1 cellular context compared by ENCODE assay signal in the genomic region with DNA sequence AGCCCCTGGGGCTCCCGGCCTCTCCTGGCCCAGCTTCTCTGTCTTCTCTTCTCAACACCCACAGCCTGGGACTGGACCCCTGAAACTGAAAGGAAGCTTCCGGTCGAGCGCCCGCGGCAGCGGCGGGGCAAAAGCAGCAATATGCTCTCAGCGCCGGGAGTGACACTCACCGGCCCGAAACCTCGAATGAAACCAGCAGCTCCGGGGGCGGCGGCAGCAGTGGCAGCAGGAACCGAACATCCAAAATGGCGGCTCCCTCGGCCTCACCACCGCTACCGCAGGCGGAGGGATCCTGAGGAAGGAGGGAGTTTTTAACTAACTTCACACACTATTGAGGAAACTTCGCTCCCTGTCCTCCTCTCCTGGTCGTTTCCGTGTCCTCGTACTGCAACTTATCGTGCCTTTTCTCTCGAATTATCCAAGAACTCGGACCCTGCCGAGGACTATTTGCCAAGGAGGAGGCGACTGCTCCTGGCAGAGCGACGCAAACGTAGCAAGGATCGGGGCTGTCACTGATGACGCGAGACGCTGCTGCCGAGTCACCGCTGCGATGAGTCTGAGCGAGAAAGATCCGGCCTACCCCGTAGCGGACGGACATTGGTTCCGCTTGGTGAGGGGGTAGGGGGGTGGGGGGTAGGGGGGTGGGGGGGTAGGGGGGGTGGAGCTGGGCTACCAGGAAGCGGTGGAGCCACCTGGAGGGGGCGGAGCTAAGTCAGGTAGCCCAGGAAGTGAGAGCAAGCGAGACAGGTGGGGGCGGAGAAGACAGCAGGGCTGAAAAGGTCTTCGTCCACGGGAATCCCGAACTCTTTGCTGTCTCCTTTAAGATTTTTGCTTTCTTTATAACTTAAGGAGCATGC.
TF ChIP-seq lines count a peak whose summit lies in the region.

AP1G1 (minus strand) TSS at position 242 of the 857 bp plus-strand sequence. CDS start 19,355 bp downstream, outside the sequence.

TF ChIP-seq in GM12878, 131 proteins besides CTCF, POLR2A, EP300 and RAD21 (continued from another document and continues in another):
- no peak for TF ChIP-seq CEBPZ (IDR thresholded peaks at IDR 0.05; ENCODE audit: low read depth, low read length)
- TF ChIP-seq CHD1 (IDR thresholded peaks at IDR 0.05; ENCODE audit: low read depth, low read length): peak; percentile 82; the same call in 1 of the 2 replicates
- TF ChIP-seq POLR2AphosphoS2 (IDR thresholded peaks at IDR 0.05; ENCODE audit: low read depth, low read length): peak; percentile 64; the same call in 1 of the 2 replicates
- TF ChIP-seq RCOR1 (conservative IDR thresholded peaks at IDR 0.05; ENCODE audit: low read depth, low read length): no peak; the same call in 1 of the 2 replicates
- TF ChIP-seq PML (IDR thresholded peaks at IDR 0.05; ENCODE audit: low read length): peak; percentile 74; the same call in 1 of the 2 replicates
- TF ChIP-seq SIN3A (IDR thresholded peaks at IDR 0.05; ENCODE audit: low read depth, low read length): peak; percentile 58; the same call in 1 of the 2 replicates
- TF ChIP-seq MYB (IDR thresholded peaks at IDR 0.05; ENCODE audit: borderline replicate concordance, low read depth, low read length): no peak
- TF ChIP-seq PBX3 (IDR thresholded peaks at IDR 0.05; ENCODE audit: insufficient replicate concordance, low read depth, low read length): peak; percentile 69
- TF ChIP-seq IKZF1 (conservative IDR thresholded peaks at IDR 0.05): peak; percentile 97
- TF ChIP-seq YY1 (IDR thresholded peaks at IDR 0.05; ENCODE audit: low read depth, low read length): peak; percentile 98
- no peak for TF ChIP-seq EZH2 (IDR thresholded peaks at IDR 0.05; ENCODE audit: borderline replicate concordance, control insufficient read depth, low read depth, low read length)
- no peak for TF ChIP-seq SREBF1 (IDR thresholded peaks at IDR 0.05; ENCODE audit: low read length)
- TF ChIP-seq TCF3 (IDR thresholded peaks at IDR 0.05; ENCODE audit: borderline replicate concordance, insufficient read depth, low read depth, low read length): peak; percentile 76; the same call in 1 of the 2 replicates
- no peak; the same call in 1 of the 2 replicates for TF ChIP-seq ESRRA (IDR thresholded peaks at IDR 0.05; ENCODE audit: low read length)
- TF ChIP-seq, protein P1, sequence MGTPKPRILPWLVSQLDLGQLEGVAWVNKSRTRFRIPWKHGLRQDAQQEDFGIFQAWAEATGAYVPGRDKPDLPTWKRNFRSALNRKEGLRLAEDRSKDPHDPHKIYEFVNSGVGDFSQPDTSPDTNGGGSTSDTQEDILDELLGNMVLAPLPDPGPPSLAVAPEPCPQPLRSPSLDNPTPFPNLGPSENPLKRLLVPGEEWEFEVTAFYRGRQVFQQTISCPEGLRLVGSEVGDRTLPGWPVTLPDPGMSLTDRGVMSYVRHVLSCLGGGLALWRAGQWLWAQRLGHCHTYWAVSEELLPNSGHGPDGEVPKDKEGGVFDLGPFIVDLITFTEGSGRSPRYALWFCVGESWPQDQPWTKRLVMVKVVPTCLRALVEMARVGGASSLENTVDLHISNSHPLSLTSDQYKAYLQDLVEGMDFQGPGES (IDR thresholded peaks at IDR 0.05): peak; percentile 34; the same call in 1 of the 2 replicates
- TF ChIP-seq RB1 (IDR thresholded peaks at IDR 0.05; ENCODE audit: borderline replicate concordance): peak; percentile 94
- peak; percentile 77; the same call in 1 of the 2 replicates for TF ChIP-seq STAT1 (conservative IDR thresholded peaks at IDR 0.05)
- peak in 1 of 2 experiments; percentile 80; a peak in 1 of 4 replicates for TF ChIP-seq SRF (IDR thresholded peaks at IDR 0.05; ENCODE audit: low read depth in 2 of 2, low read length in 2 of 2)
- no peak for TF ChIP-seq BCL11A (IDR thresholded peaks at IDR 0.05; ENCODE audit: low read depth, low read length)
- TF ChIP-seq CREB1 (IDR thresholded peaks at IDR 0.05; ENCODE audit: low read depth): peak; percentile 99
- no peak for TF ChIP-seq ZNF24 (IDR thresholded peaks at IDR 0.05)
- TF ChIP-seq, protein P2, sequence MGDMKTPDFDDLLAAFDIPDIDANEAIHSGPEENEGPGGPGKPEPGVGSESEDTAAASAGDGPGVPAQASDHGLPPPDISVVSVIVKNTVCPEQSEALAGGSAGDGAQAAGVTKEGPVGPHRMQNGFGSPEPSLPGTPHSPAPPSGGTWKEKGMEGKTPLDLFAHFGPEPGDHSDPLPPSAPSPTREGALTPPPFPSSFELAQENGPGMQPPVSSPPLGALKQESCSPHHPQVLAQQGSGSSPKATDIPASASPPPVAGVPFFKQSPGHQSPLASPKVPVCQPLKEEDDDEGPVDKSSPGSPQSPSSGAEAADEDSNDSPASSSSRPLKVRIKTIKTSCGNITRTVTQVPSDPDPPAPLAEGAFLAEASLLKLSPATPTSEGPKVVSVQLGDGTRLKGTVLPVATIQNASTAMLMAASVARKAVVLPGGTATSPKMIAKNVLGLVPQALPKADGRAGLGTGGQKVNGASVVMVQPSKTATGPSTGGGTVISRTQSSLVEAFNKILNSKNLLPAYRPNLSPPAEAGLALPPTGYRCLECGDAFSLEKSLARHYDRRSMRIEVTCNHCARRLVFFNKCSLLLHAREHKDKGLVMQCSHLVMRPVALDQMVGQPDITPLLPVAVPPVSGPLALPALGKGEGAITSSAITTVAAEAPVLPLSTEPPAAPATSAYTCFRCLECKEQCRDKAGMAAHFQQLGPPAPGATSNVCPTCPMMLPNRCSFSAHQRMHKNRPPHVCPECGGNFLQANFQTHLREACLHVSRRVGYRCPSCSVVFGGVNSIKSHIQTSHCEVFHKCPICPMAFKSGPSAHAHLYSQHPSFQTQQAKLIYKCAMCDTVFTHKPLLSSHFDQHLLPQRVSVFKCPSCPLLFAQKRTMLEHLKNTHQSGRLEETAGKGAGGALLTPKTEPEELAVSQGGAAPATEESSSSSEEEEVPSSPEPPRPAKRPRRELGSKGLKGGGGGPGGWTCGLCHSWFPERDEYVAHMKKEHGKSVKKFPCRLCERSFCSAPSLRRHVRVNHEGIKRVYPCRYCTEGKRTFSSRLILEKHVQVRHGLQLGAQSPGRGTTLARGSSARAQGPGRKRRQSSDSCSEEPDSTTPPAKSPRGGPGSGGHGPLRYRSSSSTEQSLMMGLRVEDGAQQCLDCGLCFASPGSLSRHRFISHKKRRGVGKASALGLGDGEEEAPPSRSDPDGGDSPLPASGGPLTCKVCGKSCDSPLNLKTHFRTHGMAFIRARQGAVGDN (IDR thresholded peaks at IDR 0.05): peak; percentile 38; the same call in 1 of the 2 replicates
- no peak for TF ChIP-seq IRF5 (IDR thresholded peaks at IDR 0.05; ENCODE audit: borderline replicate concordance)
- TF ChIP-seq ATF2 (IDR thresholded peaks at IDR 0.05; ENCODE audit: low read length): peak; percentile 47
- TF ChIP-seq ZNF384 (IDR thresholded peaks at IDR 0.05; ENCODE audit: borderline replicate concordance, low read depth, low read length): 0 out of 2 replicates have a peak, but pooled peaks have one; percentile 5
- no peak for TF ChIP-seq ZNF217 (IDR thresholded peaks at IDR 0.05)
- TF ChIP-seq BMI1 (IDR thresholded peaks at IDR 0.05; ENCODE audit: borderline replicate concordance): no peak
- TF ChIP-seq MEF2A (IDR thresholded peaks at IDR 0.05; ENCODE audit: insufficient read depth, low read depth, low read length): peak; percentile 56; the same call in 1 of the 2 replicates
- TF ChIP-seq, protein P3, sequence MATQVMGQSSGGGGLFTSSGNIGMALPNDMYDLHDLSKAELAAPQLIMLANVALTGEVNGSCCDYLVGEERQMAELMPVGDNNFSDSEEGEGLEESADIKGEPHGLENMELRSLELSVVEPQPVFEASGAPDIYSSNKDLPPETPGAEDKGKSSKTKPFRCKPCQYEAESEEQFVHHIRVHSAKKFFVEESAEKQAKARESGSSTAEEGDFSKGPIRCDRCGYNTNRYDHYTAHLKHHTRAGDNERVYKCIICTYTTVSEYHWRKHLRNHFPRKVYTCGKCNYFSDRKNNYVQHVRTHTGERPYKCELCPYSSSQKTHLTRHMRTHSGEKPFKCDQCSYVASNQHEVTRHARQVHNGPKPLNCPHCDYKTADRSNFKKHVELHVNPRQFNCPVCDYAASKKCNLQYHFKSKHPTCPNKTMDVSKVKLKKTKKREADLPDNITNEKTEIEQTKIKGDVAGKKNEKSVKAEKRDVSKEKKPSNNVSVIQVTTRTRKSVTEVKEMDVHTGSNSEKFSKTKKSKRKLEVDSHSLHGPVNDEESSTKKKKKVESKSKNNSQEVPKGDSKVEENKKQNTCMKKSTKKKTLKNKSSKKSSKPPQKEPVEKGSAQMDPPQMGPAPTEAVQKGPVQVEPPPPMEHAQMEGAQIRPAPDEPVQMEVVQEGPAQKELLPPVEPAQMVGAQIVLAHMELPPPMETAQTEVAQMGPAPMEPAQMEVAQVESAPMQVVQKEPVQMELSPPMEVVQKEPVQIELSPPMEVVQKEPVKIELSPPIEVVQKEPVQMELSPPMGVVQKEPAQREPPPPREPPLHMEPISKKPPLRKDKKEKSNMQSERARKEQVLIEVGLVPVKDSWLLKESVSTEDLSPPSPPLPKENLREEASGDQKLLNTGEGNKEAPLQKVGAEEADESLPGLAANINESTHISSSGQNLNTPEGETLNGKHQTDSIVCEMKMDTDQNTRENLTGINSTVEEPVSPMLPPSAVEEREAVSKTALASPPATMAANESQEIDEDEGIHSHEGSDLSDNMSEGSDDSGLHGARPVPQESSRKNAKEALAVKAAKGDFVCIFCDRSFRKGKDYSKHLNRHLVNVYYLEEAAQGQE (IDR thresholded peaks at IDR 0.05; ENCODE audit: low read depth, low read length): peak; percentile 46; the same call in 1 of the 2 replicates
- peak; percentile 43; the same call in 1 of the 2 replicates for TF ChIP-seq TCF7 (IDR thresholded peaks at IDR 0.05; ENCODE audit: borderline replicate concordance)
- 0 out of 2 replicates have a peak, but pooled peaks have one; percentile 76 for TF ChIP-seq GATAD2B (conservative IDR thresholded peaks at IDR 0.05; ENCODE audit: low read depth)
- TF ChIP-seq FOS (IDR thresholded peaks at IDR 0.05; ENCODE audit: borderline replicate concordance, extremely low read depth, insufficient read length): no peak
- no peak for TF ChIP-seq CEBPB (IDR thresholded peaks at IDR 0.05; ENCODE audit: borderline replicate concordance in 1 of 2, low read depth in 2 of 2, low read length in 2 of 2)
- TF ChIP-seq ZNF622 (IDR thresholded peaks at IDR 0.05): no peak
- TF ChIP-seq NR2F1 (conservative IDR thresholded peaks at IDR 0.05): no peak
- TF ChIP-seq CBFB (IDR thresholded peaks at IDR 0.05; ENCODE audit: low read depth): peak; percentile 99
- peak; percentile 96 for TF ChIP-seq CHD2 (IDR thresholded peaks at IDR 0.05; ENCODE audit: borderline replicate concordance, low read depth, low read length)
- TF ChIP-seq BHLHE40 (IDR thresholded peaks at IDR 0.05; ENCODE audit: borderline replicate concordance in 1 of 2, low read depth in 2 of 2, low read length in 1 of 2): peak; percentile 21 to 37; a peak in 2 of 4 replicates
- peak; percentile 74; the same call in 1 of the 2 replicates for TF ChIP-seq SMAD5 (IDR thresholded peaks at IDR 0.05; ENCODE audit: low read depth)
